Comparison of ENCODE assay signal across 9 cellular contexts in genomic region chr19:18045307-18046013, GRCh38. TPM values are rescaled to one million over a fixed set of nuclear protein-coding genes. Genes with fewer than 3 reads are reported as not detected.
DNase-seq lines count a peak whose midpoint lies in the region; ATAC-seq, FAIRE-seq and TF ChIP-seq lines count a peak whose summit lies in the region.
"Had no signal": no experiment of that assay in that cellular context is flagged by ENCODE, and none has a peak within 500 bp of the region (broad histone marks: within the 10 kb centered on the region; RNA-seq: fewer than 3 reads in every experiment).

No MANE protein-coding gene starts in this region.

- ATAC-seq in HG02678 (IDR thresholded peaks at IDR 0.05; ENCODE audit: unreplicated experiment): no peak

- FAIRE-seq in urothelium cell line (lab: Jason Lieb, UNC): no peak

- no peaks in the 10 kb centered on the region for H3K9me3 ChIP-seq in CD8-positive, alpha-beta memory T cell (ENCODE audit: low read length)
- no peaks in the 10 kb centered on the region for H3K9me3 ChIP-seq in osteoblast (ENCODE audit: low read depth, low read length)

- no peaks in the 10 kb centered on the region for H3K36me3 ChIP-seq in CD8-positive, alpha-beta memory T cell (ENCODE audit: insufficient read depth, low read length)
- no peaks in the 10 kb centered on the region for H3K36me3 ChIP-seq in osteoblast (ENCODE audit: insufficient read depth, low read length)

- peaks cover 37 to 53% (median 50%) of the 10 kb centered on the region in 3 donors for H3K4me1 Mint-ChIP-seq in CD8-positive, alpha-beta memory T cell

- H3K27me3 ChIP-seq in CD8-positive, alpha-beta memory T cell (ENCODE audit: insufficient read depth, low read length, poor library complexity, severe bottlenecking): no peaks in the 10 kb centered on the region
- no peaks in the 10 kb centered on the region for H3K27me3 ChIP-seq in osteoblast (ENCODE audit: insufficient read depth, low read length)

- H3K36me3 Mint-ChIP-seq in CD8-positive, alpha-beta memory T cell: no peaks in the 10 kb centered on the region

- H3K4me3 ChIP-seq in CD8-positive, alpha-beta memory T cell (ENCODE audit: low read length): peak overlapping the region; percentile 68
- peak overlapping the region; percentile 42 for H3K4me3 ChIP-seq in Jurkat, Clone E6-1 (ENCODE audit: low read length)
- peak overlapping the region; percentile 66 for H3K4me3 ChIP-seq in osteoblast (ENCODE audit: insufficient read depth, low read length)

- H3K27me3 Mint-ChIP-seq in CD8-positive, alpha-beta memory T cell: no peaks in the 10 kb centered on the region

- H3K79me2 ChIP-seq in osteoblast (ENCODE audit: insufficient read depth, low read length): no peaks in the 10 kb centered on the region

- H3K4me2 ChIP-seq in osteoblast (ENCODE audit: insufficient read depth, low read length): peak overlapping the region; percentile 77

- CTCF ChIA-PET in CD8-positive, alpha-beta memory T cell (lab: Charles Lee): interaction anchor here (0.8 to 3.1 kb wide), 14 partner anchors 9 to 234 kb away, joined by 3 to 17 read pairs (median 5); partner anchors contain the start of gene ARRDC2

- H3K4me3 Mint-ChIP-seq in CD8-positive, alpha-beta memory T cell: peak overlapping the region; percentile 13 to 91 (median 84)

- H3K4me1 ChIP-seq in CD8-positive, alpha-beta memory T cell (ENCODE audit: insufficient read depth, low read length): peaks cover 35% of the 10 kb centered on the region
- H3K4me1 ChIP-seq in osteoblast (ENCODE audit: insufficient read depth, low read length): peaks cover 18% of the 10 kb centered on the region

- POLR2A ChIA-PET in CD8-positive, alpha-beta memory T cell (lab: Charles Lee): interaction anchor here (0.6 to 2.1 kb wide), 14 partner anchors 10 to 534 kb away, joined by 3 to 18 read pairs (median 4); partner anchors contain the start of genes ARRDC2, CCDC124, JUND and MAST3

- H3K27ac Mint-ChIP-seq in CD8-positive, alpha-beta memory T cell: peak overlapping the region; percentile 84 to 97 (median 93)

- no peaks in the 10 kb centered on the region for H3K9me3 Mint-ChIP-seq in CD8-positive, alpha-beta memory T cell

- H4K20me1 ChIP-seq in osteoblast (ENCODE audit: insufficient read depth, low read length): no peaks in the 10 kb centered on the region

- H2AFZ ChIP-seq in osteoblast (ENCODE audit: low read length): peak overlapping the region; percentile 83

- H3K27ac ChIP-seq in CD8-positive, alpha-beta memory T cell (ENCODE audit: low read depth, low read length): peak overlapping the region; percentile 64
- H3K27ac ChIP-seq in caudate nucleus (ENCODE audit: low read depth, low read length): peak overlapping the region; percentile 52
- H3K27ac ChIP-seq in osteoblast (ENCODE audit: low read depth, low read length): peak overlapping the region; percentile 24
- H3K27ac ChIP-seq: epithelial cell of prostate had no signal

- no peak for DNase-seq in CD8-positive, alpha-beta memory T cell
- no peak for DNase-seq in Jurkat, Clone E6-1 (ENCODE audit: low read depth, low spot score)
- DNase-seq in caudate nucleus (lab: John Stamatoyannopoulos, UW) (no peak), osteoblast (ENCODE audit: insufficient read length, low spot score, missing footprints) (no peak), medulla oblongata (ENCODE audit: extremely low spot score) (no peak), HCEC 1CT (no peak), urothelium cell line (ENCODE audit: low spot score) (no peak)

- no peak for TF ChIP-seq CTCF in osteoblast (IDR thresholded peaks at IDR 0.05; ENCODE audit: extremely low read depth, low read depth, low read length)

RNA-seq across cellular contexts. Expression of gene ARRDC2, which starts 37.5 kb away (rescaled TPM):
- total RNA-seq in CD8-positive, alpha-beta memory T cell: 10 to 100 TPM; 33.5 to 37.1 TPM
- polyA plus RNA-seq in CD8-positive, alpha-beta memory T cell: 45.8 TPM
- 16.4 TPM for polyA plus RNA-seq in Jurkat, Clone E6-1 (2012; ENCODE audit: insufficient read depth, insufficient read length)
- total RNA-seq in osteoblast: 15.9 and 22.4 TPM in 2 replicates

RNA-seq across cellular contexts. Expression of gene IL12RB1, which starts 41.3 kb away (rescaled TPM):
- total RNA-seq in CD8-positive, alpha-beta memory T cell: 10 to 100 TPM; 18.9 to 19.6 TPM
- polyA plus RNA-seq in CD8-positive, alpha-beta memory T cell: 43.2 TPM
- not detected for polyA plus RNA-seq in Jurkat, Clone E6-1 (2012; ENCODE audit: insufficient read depth, insufficient read length)
- 0.29 and 0.72 TPM in 2 replicates for total RNA-seq in osteoblast

RNA-seq across cellular contexts. Expression of gene MAST3, which starts 52.1 kb away (rescaled TPM):
- total RNA-seq in CD8-positive, alpha-beta memory T cell: 10 to 100 TPM; 15.0 to 15.9 TPM
- 18.6 TPM for polyA plus RNA-seq in CD8-positive, alpha-beta memory T cell
- polyA plus RNA-seq in Jurkat, Clone E6-1 (2012; ENCODE audit: insufficient read depth, insufficient read length): 6.2 TPM
- total RNA-seq in osteoblast: 5.4 and 5.6 TPM in 2 replicates

Comparison
In these comparisons a context has a peak if more than half of its experiments do, and no peak if none do; other contexts are left out.
1. RNA of gene IL12RB1, which starts 41.3 kb away (total RNA-seq): 18.9 to 19.6 TPM in CD8-positive, alpha-beta memory T cell; 0.29 to 0.72 TPM in osteoblast; every median in the first group is over 10 times any median in the second.
2. Peak in every context shown above with its lines, with median percentiles within 50 percentile points of each other: H3K27ac ChIP-seq and H3K4me3 ChIP-seq.